Comparison of ENCODE assay signal across 8 cellular contexts in genomic region chr3:138329984-138330293, GRCh38. TPM values are rescaled to one million over a fixed set of nuclear protein-coding genes. Genes with fewer than 3 reads are reported as not detected.
A peak's percentile ranks its signal among the peaks of the same experiment; 100 is the strongest.
DNase-seq lines count a peak whose midpoint lies in the region; ATAC-seq and TF ChIP-seq lines count a peak whose summit lies in the region.

No MANE protein-coding gene starts in this region.

- no peaks in the 10 kb centered on the region for H4K20me1 ChIP-seq in GM23338 (replicated peaks; ENCODE audit: insufficient read depth)

- H2AFZ ChIP-seq in GM23338: 0 out of 2 replicates have a peak overlapping the region, but pooled peaks have one; percentile 60

- no peak for TF ChIP-seq EP300 in sigmoid colon (IDR thresholded peaks at IDR 0.05)

- H3K4me3 Mint-ChIP-seq in GM23338: peak overlapping the region; percentile 86

- H3K36me3 Mint-ChIP-seq in GM23338 (ENCODE audit: low read depth): no peaks in the 10 kb centered on the region

- H3K4me1 ChIP-seq in GM23338 (ENCODE audit: insufficient read depth) (peaks cover 5% of the 10 kb centered on the region), sigmoid colon (peaks cover 0 to 16% (median 7%) of the 10 kb centered on the region in 4 donors)

- intact Hi-C loops in sigmoid colon (cut with DNase I): loop anchor here (1.0 to 5.0 kb wide), 4 partner anchors 18 to 143 kb away; partner anchors contain the start of genes ARMC8, ESYT3 and MRAS

- DNase-seq in GM23338 (ENCODE audit: low spot score) (no peak), WERI-Rb-1 (no peak), foreskin fibroblast (no peak), sigmoid colon (no peak), omental fat pad (ENCODE audit: low spot score) (no peak), NCI-H1092 (lab: John Stamatoyannopoulos, UW) (no peak), NK-92 (lab: John Stamatoyannopoulos, UW; ENCODE audit: unreplicated experiment) (no peak)

- no peaks in the 10 kb centered on the region for H3K79me2 ChIP-seq in GM23338 (replicated peaks; ENCODE audit: insufficient read depth)

- H3K9me3 ChIP-seq in WERI-Rb-1 (ENCODE audit: severe bottlenecking): no peaks in the 10 kb centered on the region
- H3K9me3 ChIP-seq in sigmoid colon: no peaks in the 10 kb centered on the region

- peak overlapping the region; percentile 92 for H3K4me2 ChIP-seq in GM23338

- no peaks in the 10 kb centered on the region for H3K9me2 ChIP-seq in GM23338 (ENCODE audit: insufficient read depth)

- no peak overlapping the region for H3K27ac ChIP-seq in GM23338 (ENCODE audit: low read depth)
- H3K27ac ChIP-seq in WERI-Rb-1: no peak overlapping the region
- H3K27ac ChIP-seq in sigmoid colon: peak overlapping the region; percentile 54 to 69 (median 58)

- H3K4me3 ChIP-seq in GM23338 (peak overlapping the region; percentile 68), WERI-Rb-1 (ENCODE audit: low read depth, low read length) (peak overlapping the region; percentile 94), foreskin fibroblast (ENCODE audit: low read depth in 1 of 2, low read length in 2 of 2) (peak overlapping the region; percentile 61 to 65), sigmoid colon (peak overlapping the region; percentile 51 to 71 (median 62))

- H3K27me3 ChIP-seq in GM23338 (ENCODE audit: insufficient read depth): no peaks in the 10 kb centered on the region; the same call in 1 of the 2 replicates
- H3K27me3 ChIP-seq in WERI-Rb-1 (ENCODE audit: insufficient read depth, low read depth, severe bottlenecking): no peaks in the 10 kb centered on the region
- no peaks in the 10 kb centered on the region for H3K27me3 ChIP-seq in sigmoid colon

- no peak for TF ChIP-seq POLR2A in sigmoid colon (IDR thresholded peaks at IDR 0.05)

- peaks cover 12% of the 10 kb centered on the region for H3K27me3 Mint-ChIP-seq in GM23338 (ENCODE audit: insufficient read depth, low read depth, poor library complexity)

- TF ChIP-seq CTCF in GM23338 (conservative IDR thresholded peaks at IDR 0.05; ENCODE audit: low read depth in 2 of 2) (no peak), WERI-Rb-1 (IDR thresholded peaks at IDR 0.05; ENCODE audit: low read depth, low read length) (no peak), foreskin fibroblast (IDR thresholded peaks at IDR 0.05; ENCODE audit: low read depth, low read length) (no peak), sigmoid colon (IDR thresholded peaks at IDR 0.05) (no peak), omental fat pad (IDR thresholded peaks at IDR 0.05) (no peak)

- no peaks in the 10 kb centered on the region for H3K36me3 ChIP-seq in GM23338 (ENCODE audit: insufficient read depth)
- H3K36me3 ChIP-seq in WERI-Rb-1: no peaks in the 10 kb centered on the region
- no peaks in the 10 kb centered on the region for H3K36me3 ChIP-seq in sigmoid colon

- H3K4me1 Mint-ChIP-seq in GM23338: peaks cover 19% of the 10 kb centered on the region

- ATAC-seq in GM23338: no peak
- no peak for ATAC-seq in omental fat pad (ENCODE audit: low FRiP score)
- ATAC-seq in GM19035 (IDR thresholded peaks at IDR 0.05; ENCODE audit: unreplicated experiment): no peak

- H3K9me3 Mint-ChIP-seq in GM23338: no peaks in the 10 kb centered on the region

- H3K27ac Mint-ChIP-seq in GM23338: no peak overlapping the region

- no peaks in the 10 kb centered on the region for H3F3A ChIP-seq in GM23338 (replicated peaks; ENCODE audit: low read depth)

- WGBS in sigmoid colon, 2 donors: 6 to 11% methylated on average over 7 of the region's 7 CpGs

TF ChIP-seq in GM23338, 12 proteins besides CTCF, POLR2A, EP300 and RAD21:
- TF ChIP-seq JUNB (IDR thresholded peaks at IDR 0.05; ENCODE audit: unreplicated experiment) (no peak), EZH2 (IDR thresholded peaks at IDR 0.05; ENCODE audit: low read depth, unreplicated experiment) (no peak), POLR2AphosphoS5 (IDR thresholded peaks at IDR 0.05; ENCODE audit: low read depth) (peak; percentile 37; the same call in 1 of the 2 replicates), ETS1 (IDR thresholded peaks at IDR 0.05) (no peak), ZNF331 (CRISPR knock-in tag; IDR thresholded peaks at IDR 0.05; ENCODE audit: low read depth) (no peak), STAT1 (IDR thresholded peaks at IDR 0.05; ENCODE audit: unreplicated experiment) (no peak)

RNA-seq across cellular contexts. Expression of gene NME9, which starts 0.3 kb away (rescaled TPM):
- total RNA-seq in GM23338 (2014; rRNA removed; shearing (Covaris generic)): 0.14 TPM in 1 of 2 replicates, not detected in the other
- polyA plus RNA-seq in GM23338 (2016; fragmentation: Nextera tagmentation; extraction: Ambion mirVana) (1.4 and 2.0 TPM in 2 replicates), sigmoid colon (under 1 TPM in 1 of 3 donors, not detected in 2; 0.23 TPM)
- total RNA-seq in sigmoid colon (not detected), omental fat pad (under 1 TPM in 1 of 4 donors, not detected in 3; 0.48 TPM)

RNA-seq across cellular contexts. Expression of gene MRAS, which starts 18.4 kb away (rescaled TPM):
- total RNA-seq in GM23338 (2014; rRNA removed; shearing (Covaris generic)): 7.5 and 9.1 TPM in 2 replicates
- polyA plus RNA-seq in GM23338 (2016; fragmentation: Nextera tagmentation; extraction: Ambion mirVana) (10.0 and 10.2 TPM in 2 replicates), sigmoid colon (10 to 100 TPM in 1 of 3 donors, 1 to 10 TPM in 2; 3.5 to 14.8 (median 7.2) TPM)
- total RNA-seq in sigmoid colon (10 to 100 TPM; 24.4 to 36.8 (median 30.0) TPM), omental fat pad (100 to 1,000 TPM in 3 of 4 donors, 10 to 100 TPM in 1; 63.1 to 210 (median 106) TPM)

Comparison
In these comparisons a context has a peak if more than half of its experiments do, and no peak if none do; other contexts are left out.
1. H3K27ac ChIP-seq: peak in sigmoid colon (4 of 4); none in GM23338 (single experiment) and WERI-Rb-1 (single experiment).
2. Peak in every context shown above with its lines, with median percentiles within 50 percentile points of each other: H3K4me3 ChIP-seq.